In the genomic region with DNA sequence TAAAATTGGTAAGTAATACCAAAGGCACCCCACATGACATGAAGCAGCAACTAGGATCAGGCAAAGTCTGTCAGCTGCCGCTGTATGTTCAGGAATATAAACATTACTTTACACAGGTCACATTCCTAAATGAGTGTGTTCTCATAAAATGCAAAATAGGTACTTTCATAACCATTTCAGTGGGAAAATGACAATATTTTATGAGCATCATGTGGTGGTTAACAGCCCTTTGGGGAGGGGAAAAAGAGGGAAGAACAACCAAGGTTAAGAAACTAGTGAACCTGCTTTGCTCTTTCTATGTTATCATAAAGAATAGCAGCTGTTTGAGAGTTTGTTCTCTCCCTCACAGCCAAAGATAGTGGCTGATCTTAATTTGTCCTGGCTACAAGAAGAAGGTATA, we compare ENCODE assay signal across 1 cellular context.
TF ChIP-seq lines count a peak whose summit lies in the region.

No MANE protein-coding gene starts in this region.

TF ChIP-seq in WTC11, 78 proteins besides CTCF, POLR2A, EP300 and RAD21 (continued from another document):
- TF ChIP-seq, protein P1, sequence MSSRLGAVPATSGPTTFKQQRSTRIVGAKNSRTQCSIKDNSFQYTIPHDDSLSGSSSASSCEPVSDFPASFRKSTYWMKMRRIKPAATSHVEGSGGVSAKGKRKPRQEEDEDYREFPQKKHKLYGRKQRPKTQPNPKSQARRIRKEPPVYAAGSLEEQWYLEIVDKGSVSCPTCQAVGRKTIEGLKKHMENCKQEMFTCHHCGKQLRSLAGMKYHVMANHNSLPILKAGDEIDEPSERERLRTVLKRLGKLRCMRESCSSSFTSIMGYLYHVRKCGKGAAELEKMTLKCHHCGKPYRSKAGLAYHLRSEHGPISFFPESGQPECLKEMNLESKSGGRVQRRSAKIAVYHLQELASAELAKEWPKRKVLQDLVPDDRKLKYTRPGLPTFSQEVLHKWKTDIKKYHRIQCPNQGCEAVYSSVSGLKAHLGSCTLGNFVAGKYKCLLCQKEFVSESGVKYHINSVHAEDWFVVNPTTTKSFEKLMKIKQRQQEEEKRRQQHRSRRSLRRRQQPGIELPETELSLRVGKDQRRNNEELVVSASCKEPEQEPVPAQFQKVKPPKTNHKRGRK (CRISPR knock-in tag; IDR thresholded peaks at IDR 0.05; ENCODE audit: borderline replicate concordance) = no peak
- no peak for TF ChIP-seq FOXP1 (CRISPR knock-in tag; IDR thresholded peaks at IDR 0.05; ENCODE audit: borderline replicate concordance)
- TF ChIP-seq, protein P2, sequence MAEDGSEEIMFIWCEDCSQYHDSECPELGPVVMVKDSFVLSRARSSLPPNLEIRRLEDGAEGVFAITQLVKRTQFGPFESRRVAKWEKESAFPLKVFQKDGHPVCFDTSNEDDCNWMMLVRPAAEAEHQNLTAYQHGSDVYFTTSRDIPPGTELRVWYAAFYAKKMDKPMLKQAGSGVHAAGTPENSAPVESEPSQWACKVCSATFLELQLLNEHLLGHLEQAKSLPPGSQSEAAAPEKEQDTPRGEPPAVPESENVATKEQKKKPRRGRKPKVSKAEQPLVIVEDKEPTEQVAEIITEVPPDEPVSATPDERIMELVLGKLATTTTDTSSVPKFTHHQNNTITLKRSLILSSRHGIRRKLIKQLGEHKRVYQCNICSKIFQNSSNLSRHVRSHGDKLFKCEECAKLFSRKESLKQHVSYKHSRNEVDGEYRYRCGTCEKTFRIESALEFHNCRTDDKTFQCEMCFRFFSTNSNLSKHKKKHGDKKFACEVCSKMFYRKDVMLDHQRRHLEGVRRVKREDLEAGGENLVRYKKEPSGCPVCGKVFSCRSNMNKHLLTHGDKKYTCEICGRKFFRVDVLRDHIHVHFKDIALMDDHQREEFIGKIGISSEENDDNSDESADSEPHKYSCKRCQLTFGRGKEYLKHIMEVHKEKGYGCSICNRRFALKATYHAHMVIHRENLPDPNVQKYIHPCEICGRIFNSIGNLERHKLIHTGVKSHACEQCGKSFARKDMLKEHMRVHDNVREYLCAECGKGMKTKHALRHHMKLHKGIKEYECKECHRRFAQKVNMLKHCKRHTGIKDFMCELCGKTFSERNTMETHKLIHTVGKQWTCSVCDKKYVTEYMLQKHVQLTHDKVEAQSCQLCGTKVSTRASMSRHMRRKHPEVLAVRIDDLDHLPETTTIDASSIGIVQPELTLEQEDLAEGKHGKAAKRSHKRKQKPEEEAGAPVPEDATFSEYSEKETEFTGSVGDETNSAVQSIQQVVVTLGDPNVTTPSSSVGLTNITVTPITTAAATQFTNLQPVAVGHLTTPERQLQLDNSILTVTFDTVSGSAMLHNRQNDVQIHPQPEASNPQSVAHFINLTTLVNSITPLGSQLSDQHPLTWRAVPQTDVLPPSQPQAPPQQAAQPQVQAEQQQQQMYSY (CRISPR knock-in tag; IDR thresholded peaks at IDR 0.05) = no peak
- TF ChIP-seq, protein P3, sequence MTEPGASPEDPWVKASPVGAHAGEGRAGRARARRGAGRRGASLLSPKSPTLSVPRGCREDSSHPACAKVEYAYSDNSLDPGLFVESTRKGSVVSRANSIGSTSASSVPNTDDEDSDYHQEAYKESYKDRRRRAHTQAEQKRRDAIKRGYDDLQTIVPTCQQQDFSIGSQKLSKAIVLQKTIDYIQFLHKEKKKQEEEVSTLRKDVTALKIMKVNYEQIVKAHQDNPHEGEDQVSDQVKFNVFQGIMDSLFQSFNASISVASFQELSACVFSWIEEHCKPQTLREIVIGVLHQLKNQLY (CRISPR knock-in tag; IDR thresholded peaks at IDR 0.05) = no peak
- TF ChIP-seq, protein P4, sequence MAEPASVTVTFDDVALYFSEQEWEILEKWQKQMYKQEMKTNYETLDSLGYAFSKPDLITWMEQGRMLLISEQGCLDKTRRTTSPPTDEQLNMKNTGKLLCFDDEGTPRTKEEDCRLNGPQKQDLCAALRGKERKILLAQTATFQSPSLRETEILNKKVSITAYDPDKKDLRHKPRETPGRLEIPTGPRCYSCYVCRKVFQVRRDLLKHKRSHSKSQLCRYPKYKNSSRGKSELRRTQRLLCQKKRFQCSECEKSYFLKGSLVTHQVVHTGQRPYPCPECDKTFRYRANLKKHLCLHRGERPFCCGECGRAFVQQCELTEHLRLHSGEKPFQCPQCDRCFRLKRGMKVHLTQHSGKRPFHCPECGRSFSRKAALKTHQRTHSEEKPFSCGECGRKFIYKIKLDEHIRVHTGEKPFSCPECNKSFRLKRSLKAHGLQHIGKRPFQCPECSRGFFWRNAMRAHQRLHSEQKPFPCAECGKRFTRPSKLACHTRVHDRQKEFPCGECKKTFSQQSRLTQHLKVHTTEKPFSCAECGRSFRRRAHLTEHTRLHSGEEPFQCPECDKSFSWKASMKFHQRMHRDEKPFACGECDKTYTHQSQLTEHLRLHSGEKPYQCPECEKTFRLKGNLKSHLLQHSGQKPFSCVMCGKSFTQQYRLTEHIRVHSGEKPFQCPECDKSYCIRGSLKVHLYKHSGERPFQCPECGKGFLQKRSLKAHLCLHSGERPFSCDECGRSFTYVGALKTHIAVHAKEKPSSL (CRISPR knock-in tag; conservative IDR thresholded peaks at IDR 0.05) = no peak
